24 cellular contexts compared by ENCODE assay signal in genomic region chr2:165640232-165640923, GRCh38.
A peak's percentile ranks its signal among the peaks of the same experiment; 100 is the strongest.
DNase-seq lines count a peak whose midpoint lies in the region; ATAC-seq, FAIRE-seq and TF ChIP-seq lines count a peak whose summit lies in the region.
"Had no signal": no experiment of that assay in that cellular context is flagged by ENCODE, and none has a peak within 500 bp of the region (broad histone marks: within the 10 kb centered on the region; RNA-seq: fewer than 3 reads in every experiment).

No MANE protein-coding gene starts in this region.

- no peak overlapping the region for H3K18ac ChIP-seq in mesenchymal stem cell (ENCODE audit: low read depth in 1 of 2, low read length in 2 of 2)

- H3K9ac ChIP-seq in SK-N-SH (no peak overlapping the region), GM12878 (ENCODE audit: control insufficient read depth, insufficient read depth, low read length) (no peak overlapping the region), mesenchymal stem cell (ENCODE audit: low read length) (no peak overlapping the region)

- no peak overlapping the region for H3K23ac ChIP-seq in mesenchymal stem cell (ENCODE audit: low read length in 2 of 2)

- H3K79me2 ChIP-seq in SK-N-SH (ENCODE audit: insufficient read depth) (no peaks in the 10 kb centered on the region), GM12878 (ENCODE audit: control insufficient read depth, insufficient read depth, low read length) (no peaks in the 10 kb centered on the region)

- H3K14ac ChIP-seq in mesenchymal stem cell (ENCODE audit: low read length in 2 of 2), result no peak overlapping the region

- no peak overlapping the region for H3K4me3 Mint-ChIP-seq in mesothelial cell of epicardium

- peaks cover 12% of the 10 kb centered on the region for H3K36me3 Mint-ChIP-seq in mesothelial cell of epicardium

- 82% methylated on average over 3 of the region's 3 CpGs for WGBS in SK-N-SH (ENCODE audit: low lambda C conversion rate)
- 12% methylated on average over 3 of the region's 3 CpGs for WGBS in GM12878 (ENCODE audit: insufficient coverage, insufficient replicate concordance, low lambda C conversion rate, missing lambda C conversion rate)
- 31 to 64% (median 42%) methylated on average over 3 of the region's 3 CpGs for WGBS in small intestine, 3 donors
- WGBS in esophagus squamous epithelium, 2 donors, result 70 to 80% methylated on average over 2 to 3 of the region's 3 CpGs
- 94% methylated on average over 2 of the region's 3 CpGs for WGBS in mesenchymal stem cell

- H2AFZ ChIP-seq in SK-N-SH (ENCODE audit: low read depth), result no peak overlapping the region
- H2AFZ ChIP-seq in GM12878 (ENCODE audit: control insufficient read depth, low read depth, low read length), result no peak overlapping the region
- H2AFZ ChIP-seq in mesenchymal stem cell (ENCODE audit: low read depth, low read length), result no peak overlapping the region

- H3K4me1 ChIP-seq in SK-N-SH (ENCODE audit: control insufficient read depth in 1 of 2, insufficient read depth in 2 of 2, low read depth in 1 of 2, low read length in 1 of 2), result peaks cover 13 to 23% of the 10 kb centered on the region in 2 experiments; a peak in 3 of 4 replicates
- H3K4me1 ChIP-seq in GM12878 (ENCODE audit: control insufficient read depth, insufficient read depth, low read length), result no peaks in the 10 kb centered on the region
- no peaks in the 10 kb centered on the region for H3K4me1 ChIP-seq in small intestine (ENCODE audit: control insufficient read depth in 2 of 2, insufficient read depth in 1 of 2, low read depth in 1 of 2, low read length in 1 of 2)
- H3K4me1 ChIP-seq in esophagus squamous epithelium, result peaks cover 0 to 21% (median 0%) of the 10 kb centered on the region in 3 donors
- no peaks in the 10 kb centered on the region for H3K4me1 ChIP-seq in mesenchymal stem cell (ENCODE audit: control insufficient read depth, insufficient read depth, low read depth, low read length)

- H2AK5ac ChIP-seq in mesenchymal stem cell (ENCODE audit: low read length, severe bottlenecking), result no peak overlapping the region

- no peak overlapping the region for H2BK120ac ChIP-seq in mesenchymal stem cell (ENCODE audit: low read depth, low read length)

- in situ Hi-C loops in GM12878 (cut with MboI), result no loop called here

- no peak for TF ChIP-seq POLR2A in GM12878 (IDR thresholded peaks at IDR 0.05; ENCODE audit: low read depth, low read length)
- TF ChIP-seq POLR2A in esophagus squamous epithelium (IDR thresholded peaks at IDR 0.05), result no peak

- FAIRE-seq in GM12878 (lab: Jason Lieb, UNC) (no peak), small intestine (lab: Jason Lieb, UNC) (no peak)
- FAIRE-seq: GM19239 had no signal

- peaks cover 11% of the 10 kb centered on the region for H3K9me3 Mint-ChIP-seq in mesothelial cell of epicardium

- H3K9me2 ChIP-seq in SK-N-SH, result no peaks in the 10 kb centered on the region

- H4K91ac ChIP-seq in mesenchymal stem cell (ENCODE audit: low read length), result no peak overlapping the region

- POLR2A ChIA-PET in SK-N-SH (lab: Yijun Ruan, JAX), result no interaction called here
- POLR2A ChIA-PET in GM12878 (lab: Charles Lee), result interaction anchor here (0.6 to 1.6 kb wide), 7 partner anchors 9 to 34 kb away, joined by 3 to 5 read pairs (median 3); no protein-coding TSS in a partner anchor

- ATAC-seq in SK-N-SH treated with all-trans-retinoic acid at 6 μM for 48 hours (no peak), GM12878 (peak; percentile 43; the same call in 2 of the 3 replicates)
- ATAC-seq: HCT116, Panc1 had no signal

- no peak overlapping the region for H4K8ac ChIP-seq in mesenchymal stem cell (ENCODE audit: low read length)

- no peaks in the 10 kb centered on the region for H3K79me1 ChIP-seq in mesenchymal stem cell (replicated peaks; ENCODE audit: low read length, poor library complexity, severe bottlenecking)

- no peak for DNase-seq in SK-N-SH
- no peak for DNase-seq in GM12878 (ENCODE audit: low read depth, low spot score)
- no peak for DNase-seq in mesothelial cell of epicardium (ENCODE audit: low spot score in 2 of 2, unreplicated experiment in 2 of 2)
- peak; percentile 16 for DNase-seq in small intestine
- DNase-seq in esophagus squamous epithelium (lab: John Stamatoyannopoulos, UW), result no peak
- no peak for DNase-seq in DMS 273 treated with DMSO at 0.1 percent for 48 hours (lab: John Stamatoyannopoulos, UW)
- DNase-seq in mesenchymal stem cell, result no peak
- DNase-seq: 8988T, Calu3, DMS153, DND-41, Karpas-422, NCI-H1092, NCI-H1436, NCI-H187 treated with DMSO at 0.1 percent for 48 hours, NCI-H2171 treated with DMSO at 0.1 percent for 48 hours, NCI-H446 treated with DMSO at 0.1 percent for 48 hours, NCI-H526, SHP77 treated with DMSO at 0.1 percent for 48 hours had no signal

- CTCF ChIA-PET in SK-N-SH (lab: Yijun Ruan, JAX), result no interaction called here
- CTCF ChIA-PET in GM12878 (lab: Yijun Ruan, JAX), result interaction anchor here (0.7 to 1.4 kb wide), 4 partner anchors 9 to 58 kb away, joined by 3 to 4 read pairs (median 3); no protein-coding TSS in a partner anchor

- intact Hi-C loops in GM12878 (cut with micrococcal nuclease; ENCODE audit: unreplicated experiment) (no loop called here), esophagus squamous epithelium (cut with DNase I) (no loop called here)

- H3F3A ChIP-seq in SK-N-SH (replicated peaks; ENCODE audit: insufficient read depth), result peaks cover 6% of the 10 kb centered on the region

- no TSS peak for BruUV-seq in GM12878 (replicated peaks; lab: Mats Ljungman, UMichigan)

- H3K4me1 Mint-ChIP-seq in mesothelial cell of epicardium, result peaks cover 62% of the 10 kb centered on the region

- H2BK15ac ChIP-seq in mesenchymal stem cell (ENCODE audit: low read depth, poor library complexity, severe bottlenecking), result no peak overlapping the region

- H2BK5ac ChIP-seq in mesenchymal stem cell (ENCODE audit: low read depth, low read length, poor library complexity, severe bottlenecking), result no peak overlapping the region

- H3K9me3 ChIP-seq in SK-N-SH (no peaks in the 10 kb centered on the region), GM12878 (replicated peaks; ENCODE audit: control insufficient read depth, insufficient read depth, low read length) (no peaks in the 10 kb centered on the region), small intestine (ENCODE audit: control insufficient read depth, low read depth) (no peaks in the 10 kb centered on the region), esophagus squamous epithelium (no peaks in the 10 kb centered on the region), mesenchymal stem cell (ENCODE audit: control insufficient read depth, low read length) (no peaks in the 10 kb centered on the region)

- RAD21 ChIA-PET in GM12878 (lab: Charles Lee; ENCODE audit: unreplicated experiment), result interaction anchor here (1.0 to 1.3 kb wide), 3 partner anchors 9 to 29 kb away, joined by 3 to 5 read pairs (median 4); no protein-coding TSS in a partner anchor

- no peaks in the 10 kb centered on the region for H4K20me1 ChIP-seq in SK-N-SH (ENCODE audit: insufficient read depth)
- H4K20me1 ChIP-seq in GM12878 (ENCODE audit: control insufficient read depth, insufficient read depth), result no peaks in the 10 kb centered on the region

- no peak overlapping the region for H2BK12ac ChIP-seq in mesenchymal stem cell (ENCODE audit: low read length in 2 of 2)

- H3K36me3 ChIP-seq in SK-N-SH (replicated peaks in 1 of 2; ENCODE audit: control insufficient read depth in 1 of 2, insufficient read depth in 2 of 2, low read length in 1 of 2) (no peaks in the 10 kb centered on the region), GM12878 (ENCODE audit: control insufficient read depth in 2 of 2, insufficient read depth in 2 of 2, low read length in 1 of 2) (no peaks in the 10 kb centered on the region), small intestine (ENCODE audit: control insufficient read depth in 2 of 2, insufficient read depth in 2 of 2, low read length in 2 of 2) (peaks cover 0 to 2% of the 10 kb centered on the region in 2 donors), esophagus squamous epithelium (no peaks in the 10 kb centered on the region), mesenchymal stem cell (ENCODE audit: control insufficient read depth in 1 of 2, insufficient read depth in 2 of 2, low read depth in 1 of 2, low read length in 2 of 2) (no peaks in the 10 kb centered on the region)

- no peak overlapping the region for H3K4ac ChIP-seq in mesenchymal stem cell (ENCODE audit: low read depth in 1 of 2, low read length in 2 of 2)

- no peak overlapping the region for H3K4me2 ChIP-seq in SK-N-SH
- no peak overlapping the region for H3K4me2 ChIP-seq in GM12878 (ENCODE audit: control insufficient read depth, insufficient read depth)
- H3K4me2 ChIP-seq in mesenchymal stem cell (ENCODE audit: low read length, poor library complexity, severe bottlenecking), result no peak overlapping the region

- H3K27me3 Mint-ChIP-seq in mesothelial cell of epicardium (ENCODE audit: low read depth), result no peaks in the 10 kb centered on the region

- H3K27me3 ChIP-seq in SK-N-SH (ENCODE audit: insufficient read depth) (no peaks in the 10 kb centered on the region), GM12878 (replicated peaks in 1 of 2; ENCODE audit: control insufficient read depth in 2 of 2, insufficient read depth in 2 of 2, low read length in 1 of 2) (no peaks in the 10 kb centered on the region), small intestine (ENCODE audit: control insufficient read depth in 2 of 2, insufficient read depth in 2 of 2, low read length in 2 of 2) (no peaks in the 10 kb centered on the region), esophagus squamous epithelium (no peaks in the 10 kb centered on the region), mesenchymal stem cell (ENCODE audit: control insufficient read depth in 1 of 2, insufficient read depth in 1 of 2, low read length in 2 of 2) (no peaks in the 10 kb centered on the region)

- TF ChIP-seq CTCF in SK-N-SH (IDR thresholded peaks at IDR 0.05) (no peak), GM12878 (IDR thresholded peaks at IDR 0.05 in 2 of 3, conservative IDR thresholded peaks at IDR 0.05 in 1 of 3; ENCODE audit: control insufficient read depth in 2 of 3, extremely low read depth in 1 of 3, insufficient read depth in 1 of 3, low read depth in 3 of 3, low read length in 3 of 3) (no peak), mesothelial cell of epicardium (IDR thresholded peaks at IDR 0.05; ENCODE audit: unreplicated experiment) (no peak), esophagus squamous epithelium (IDR thresholded peaks at IDR 0.05) (no peak)

- TF ChIP-seq RAD21 in SK-N-SH (IDR thresholded peaks at IDR 0.05; ENCODE audit: low read length), result no peak
- no peak for TF ChIP-seq RAD21 in GM12878 (IDR thresholded peaks at IDR 0.05; ENCODE audit: insufficient read depth, low read depth, low read length)

- H3K4me3 ChIP-seq in SK-N-SH (ENCODE audit: low read depth in 2 of 2, low read length in 1 of 2) (no peak overlapping the region), GM12878 (no peak overlapping the region), small intestine (ENCODE audit: low read depth in 1 of 2, low read length in 2 of 2) (no peak overlapping the region), esophagus squamous epithelium (no peak overlapping the region), mesenchymal stem cell (ENCODE audit: insufficient read depth in 1 of 2, low read depth in 1 of 2, low read length in 2 of 2) (no peak overlapping the region)

- H3K27ac ChIP-seq in SK-N-SH (ENCODE audit: low read depth in 2 of 2, low read length in 1 of 2), result no peak overlapping the region; a peak in 1 of 4 replicates
- no peak overlapping the region for H3K27ac ChIP-seq in GM12878 (ENCODE audit: control insufficient read depth, insufficient read depth)
- no peak overlapping the region for H3K27ac ChIP-seq in small intestine (ENCODE audit: low read depth in 1 of 2, low read length in 1 of 2)
- no peak overlapping the region for H3K27ac ChIP-seq in esophagus squamous epithelium
- no peak overlapping the region for H3K27ac ChIP-seq in mesenchymal stem cell (ENCODE audit: low read length, poor library complexity, severe bottlenecking)
- H3K27ac ChIP-seq: RWPE1 had no signal

- TF ChIP-seq EP300 in SK-N-SH (IDR thresholded peaks at IDR 0.05; ENCODE audit: borderline replicate concordance in 1 of 2, low read depth in 1 of 2, low read length in 1 of 2), result no peak
- no peak for TF ChIP-seq EP300 in GM12878 (IDR thresholded peaks at IDR 0.05; ENCODE audit: borderline replicate concordance in 1 of 2, control insufficient read depth in 1 of 2, low read depth in 2 of 2, low read length in 2 of 2)

- SMC1A ChIA-PET in GM12878 (lab: Charles Lee; ENCODE audit: uncharacterized antibody, unreplicated experiment), result interaction anchor here (0.8 to 5.5 kb wide), 6 partner anchors 9 to 142 kb away, joined by 3 to 22 read pairs (median 4); no protein-coding TSS in a partner anchor

- peak overlapping the region; percentile 69 for H3K27ac Mint-ChIP-seq in mesothelial cell of epicardium
